ENCODE assay signal across 13 cellular contexts in the genomic region with DNA sequence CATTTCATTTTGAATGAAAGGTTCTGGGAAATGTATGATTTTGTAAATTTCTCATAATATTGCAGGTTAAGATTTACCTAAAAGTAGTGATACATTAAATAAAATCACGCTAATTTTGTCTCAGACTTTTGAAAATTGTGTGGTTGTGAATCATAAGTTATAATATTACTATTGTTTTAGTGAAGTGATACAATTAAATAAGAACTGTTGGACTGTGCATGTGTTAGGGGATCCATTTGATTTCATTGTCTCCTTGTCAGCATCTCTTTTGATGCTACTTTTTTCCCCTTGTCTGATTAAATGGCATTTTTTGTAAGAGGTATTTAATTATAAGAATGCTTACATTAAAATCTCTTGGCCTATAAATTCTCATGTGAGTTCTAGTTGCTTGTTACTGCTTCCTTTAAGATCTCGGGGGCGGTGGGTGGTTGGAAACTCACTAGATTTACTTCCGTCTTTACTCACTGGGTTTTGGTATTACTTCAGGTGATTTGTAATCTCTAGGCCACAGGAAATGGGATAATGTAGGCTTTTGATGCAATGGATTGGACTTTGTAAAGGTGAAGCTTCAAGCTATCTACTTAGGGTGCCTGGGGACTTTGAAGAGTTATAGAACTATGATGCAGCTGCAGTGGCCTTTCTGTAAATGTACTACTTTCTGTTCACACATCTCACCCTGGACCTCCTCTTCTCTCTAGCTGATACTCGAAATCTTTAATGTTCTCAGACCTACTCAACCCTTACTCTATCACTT.
A peak's percentile ranks its signal among the peaks of the same experiment; 100 is the strongest.
DNase-seq lines count a peak whose midpoint lies in the region; ATAC-seq and TF ChIP-seq lines count a peak whose summit lies in the region.
"Had no signal": no experiment of that assay in that cellular context is flagged by ENCODE, and none has a peak within 500 bp of the region (broad histone marks: within the 10 kb centered on the region; RNA-seq: fewer than 3 reads in every experiment).

No MANE protein-coding gene starts in this region.

- H3K27me3 ChIP-seq in A673 (replicated peaks; ENCODE audit: insufficient read depth, low read depth, low read length, poor library complexity): no peaks in the 10 kb centered on the region
- H3K27me3 ChIP-seq: foreskin keratinocyte had no signal

- no peak overlapping the region for H3K27ac Mint-ChIP-seq in T-helper 2 cell treated with Interferon-gamma antibody and Interleukin-4, amounts not matched to agents 5 μg/mL and 100 μg/mL, for 36 hours

- H3K4me3 Mint-ChIP-seq in T-helper 2 cell treated with Interferon-gamma antibody and Interleukin-4, amounts not matched to agents 5 μg/mL and 100 μg/mL, for 36 hours: no peak overlapping the region

- H3K36me3 ChIP-seq in A673 (ENCODE audit: insufficient read depth, low read length, poor library complexity, severe bottlenecking): no peaks in the 10 kb centered on the region

- H3K4me1 ChIP-seq in A673 (ENCODE audit: insufficient read depth, low read length, poor library complexity, severe bottlenecking): no peaks in the 10 kb centered on the region
- H3K4me1 ChIP-seq: foreskin keratinocyte had no signal

- peaks cover 10% of the 10 kb centered on the region for H3K4me1 Mint-ChIP-seq in T-helper 2 cell treated with Interferon-gamma antibody and Interleukin-4, amounts not matched to agents 5 μg/mL and 100 μg/mL, for 36 hours (ENCODE audit: low read depth)

- H3K27ac ChIP-seq in A673 (ENCODE audit: low read depth, low read length, poor library complexity, severe bottlenecking): no peak overlapping the region
- H3K27ac ChIP-seq: foreskin keratinocyte had no signal

- no peaks in the 10 kb centered on the region for H3K9me3 Mint-ChIP-seq in T-helper 2 cell treated with Interferon-gamma antibody and Interleukin-4, amounts not matched to agents 5 μg/mL and 100 μg/mL, for 36 hours
- H3K9me3 Mint-ChIP-seq: CD8-positive, alpha-beta memory T cell had no signal

- CTCF ChIA-PET in A673 (lab: Charles Lee): no interaction called here

- POLR2A ChIA-PET in A673 (lab: Charles Lee; ENCODE audit: low non-redundant PET): no interaction called here

- H3K9me3 ChIP-seq in A673 (ENCODE audit: low read depth, low read length, poor library complexity, severe bottlenecking): no peaks in the 10 kb centered on the region

- BruUV-seq in A673 (replicated peaks; lab: Mats Ljungman, UMichigan): no TSS peak

- TF ChIP-seq CTCF in GM12865 (IDR thresholded peaks at IDR 0.05; ENCODE audit: insufficient read depth, low read depth, low read length, missing control alignments) (no peak), A673 (conservative IDR thresholded peaks at IDR 0.05; ENCODE audit: low read depth, low read length) (no peak)

- DNase-seq in GM12865 (ENCODE audit: low read depth) (peak; percentile 45), A673 (ENCODE audit: low spot score) (no peak), NCI-H748 (lab: John Stamatoyannopoulos, UW; ENCODE audit: unreplicated experiment) (no peak), RKO (ENCODE audit: low spot score) (no peak), DMS 273 (lab: John Stamatoyannopoulos, UW; ENCODE audit: unreplicated experiment) (no peak)
- DNase-seq in T-helper 2 cell treated with Interferon-gamma antibody and Interleukin-4, amounts not matched to agents 5 μg/mL and 100 μg/mL, for 36 hours (ENCODE audit: low spot score): peak; percentile 71
- DNase-seq in stimulated activated CD4-positive, alpha-beta T cell treated with anti-CD3 and anti-CD28 coated beads, Interleukin-2, amount 100 ng/mL, for 24 hours: peak; percentile 53 to 59
- DNase-seq: CD8-positive, alpha-beta memory T cell; effector CD8-positive, alpha-beta T cell; foreskin keratinocyte; naive B cell; NCI-H446 treated with DMSO at 0.1 percent for 48 hours had no signal

- ATAC-seq in GM18909 (IDR thresholded peaks at IDR 0.05; ENCODE audit: poor library complexity, unreplicated experiment): peak; percentile 72
- ATAC-seq: foreskin keratinocyte had no signal

- H3K27me3 Mint-ChIP-seq in T-helper 2 cell treated with Interferon-gamma antibody and Interleukin-4, amounts not matched to agents 5 μg/mL and 100 μg/mL, for 36 hours (ENCODE audit: low read depth): no peaks in the 10 kb centered on the region
- H3K27me3 Mint-ChIP-seq: CD8-positive, alpha-beta memory T cell; naive B cell had no signal

- intact Hi-C loops in A673 (cut with micrococcal nuclease; ENCODE audit: unreplicated experiment): no loop called here

- peaks cover 32% of the 10 kb centered on the region for H3K36me3 Mint-ChIP-seq in T-helper 2 cell treated with Interferon-gamma antibody and Interleukin-4, amounts not matched to agents 5 μg/mL and 100 μg/mL, for 36 hours (ENCODE audit: low read depth)

- no peak overlapping the region for H3K4me3 ChIP-seq in GM12865 (ENCODE audit: low read depth, low read length)
- no peak overlapping the region for H3K4me3 ChIP-seq in A673 (ENCODE audit: low read depth, low read length, poor library complexity, severe bottlenecking)

Comparison
In these comparisons a context has a peak if more than half of its experiments do, and no peak if none do; other contexts are left out.
1. DNase-seq: peak in GM12865 (single experiment), T-helper 2 cell treated with Interferon-gamma antibody and Interleukin-4, amounts not matched to agents 5 μg/mL and 100 μg/mL, for 36 hours (single experiment) and stimulated activated CD4-positive, alpha-beta T cell treated with anti-CD3 and anti-CD28 coated beads, Interleukin-2, amount 100 ng/mL, for 24 hours (2 of 2); none in A673 (single experiment), NCI-H748 (single experiment), RKO (single experiment) and DMS 273 (single experiment).